31 cellular contexts compared by ENCODE assay signal in the genomic region with DNA sequence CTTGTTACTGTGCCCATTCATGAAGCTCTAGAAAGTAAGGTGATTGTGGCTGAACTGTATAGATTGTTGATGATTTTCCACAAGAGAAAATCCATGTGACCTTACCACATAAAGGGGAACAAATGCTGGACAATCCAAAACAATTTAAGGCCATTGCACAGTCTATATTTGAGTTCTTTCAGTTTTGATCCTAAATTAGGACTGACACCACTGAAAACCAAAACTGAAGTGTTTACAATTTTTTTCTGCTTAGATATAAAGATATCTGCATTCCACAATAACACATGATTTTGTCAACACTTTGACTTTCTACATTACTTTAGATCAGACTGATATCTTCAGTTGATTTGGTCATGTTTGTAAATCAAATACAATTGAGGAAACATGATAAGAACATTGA.
"Had no signal": no experiment of that assay in that cellular context is flagged by ENCODE, and none has a peak within 500 bp of the region (broad histone marks: within the 10 kb centered on the region; RNA-seq: fewer than 3 reads in every experiment).

No MANE protein-coding gene starts in this region.

- H3K4me1 ChIP-seq: SJCRH30 had no signal

- DNase-seq: Kasumi-1, MV-4-11, NCI-H1092, NCI-H1105, NCI-H1417 treated with DMSO at 0.1 percent for 48 hours, NCI-H1436 treated with DMSO at 0.1 percent for 48 hours, NCI-H1694 treated with DMSO at 0.1 percent for 48 hours, NCI-H187 treated with DMSO at 0.1 percent for 48 hours, NCI-H2029, NCI-H2081, NCI-H2107, NCI-H2171, NCI-H446 treated with DMSO at 0.1 percent for 48 hours, NCI-H510A, NCI-H524, NCI-H526, NCI-H69, NCI-H748 treated with DMSO at 0.1 percent for 48 hours, NCI-H82, PC-9, SHP77, SIG-M5, SJCRH30, T-cell had no signal

- H3K9me3 ChIP-seq: SJCRH30 had no signal

- H3K4me3 ChIP-seq: MG63, PC-9, SJCRH30, SK-N-MC had no signal

- H3K27ac ChIP-seq: PC-9, RWPE1, SJCRH30, SK-N-MC had no signal

- H3K36me3 ChIP-seq: MG63, SJCRH30 had no signal

- FAIRE-seq: RCC 7860 had no signal

- H3K4me2 ChIP-seq: PC-9 had no signal

- ATAC-seq: Panc1, Right ventricle myocardium inferior, SK-N-SH treated with all-trans-retinoic acid at 6 μM for 48 hours, T-cell had no signal

- H2AFZ ChIP-seq: PC-9 had no signal

- H3K27me3 ChIP-seq: MG63, SJCRH30 had no signal
